Comparison of ENCODE assay signal across 1 cellular context in genomic region chr16:1794221-1794871, GRCh38.
TF ChIP-seq lines count a peak whose summit lies in the region.

No MANE protein-coding gene starts in this region.

TF ChIP-seq in GM23338, 12 proteins besides CTCF, POLR2A, EP300 and RAD21:
- TF ChIP-seq, protein P1, sequence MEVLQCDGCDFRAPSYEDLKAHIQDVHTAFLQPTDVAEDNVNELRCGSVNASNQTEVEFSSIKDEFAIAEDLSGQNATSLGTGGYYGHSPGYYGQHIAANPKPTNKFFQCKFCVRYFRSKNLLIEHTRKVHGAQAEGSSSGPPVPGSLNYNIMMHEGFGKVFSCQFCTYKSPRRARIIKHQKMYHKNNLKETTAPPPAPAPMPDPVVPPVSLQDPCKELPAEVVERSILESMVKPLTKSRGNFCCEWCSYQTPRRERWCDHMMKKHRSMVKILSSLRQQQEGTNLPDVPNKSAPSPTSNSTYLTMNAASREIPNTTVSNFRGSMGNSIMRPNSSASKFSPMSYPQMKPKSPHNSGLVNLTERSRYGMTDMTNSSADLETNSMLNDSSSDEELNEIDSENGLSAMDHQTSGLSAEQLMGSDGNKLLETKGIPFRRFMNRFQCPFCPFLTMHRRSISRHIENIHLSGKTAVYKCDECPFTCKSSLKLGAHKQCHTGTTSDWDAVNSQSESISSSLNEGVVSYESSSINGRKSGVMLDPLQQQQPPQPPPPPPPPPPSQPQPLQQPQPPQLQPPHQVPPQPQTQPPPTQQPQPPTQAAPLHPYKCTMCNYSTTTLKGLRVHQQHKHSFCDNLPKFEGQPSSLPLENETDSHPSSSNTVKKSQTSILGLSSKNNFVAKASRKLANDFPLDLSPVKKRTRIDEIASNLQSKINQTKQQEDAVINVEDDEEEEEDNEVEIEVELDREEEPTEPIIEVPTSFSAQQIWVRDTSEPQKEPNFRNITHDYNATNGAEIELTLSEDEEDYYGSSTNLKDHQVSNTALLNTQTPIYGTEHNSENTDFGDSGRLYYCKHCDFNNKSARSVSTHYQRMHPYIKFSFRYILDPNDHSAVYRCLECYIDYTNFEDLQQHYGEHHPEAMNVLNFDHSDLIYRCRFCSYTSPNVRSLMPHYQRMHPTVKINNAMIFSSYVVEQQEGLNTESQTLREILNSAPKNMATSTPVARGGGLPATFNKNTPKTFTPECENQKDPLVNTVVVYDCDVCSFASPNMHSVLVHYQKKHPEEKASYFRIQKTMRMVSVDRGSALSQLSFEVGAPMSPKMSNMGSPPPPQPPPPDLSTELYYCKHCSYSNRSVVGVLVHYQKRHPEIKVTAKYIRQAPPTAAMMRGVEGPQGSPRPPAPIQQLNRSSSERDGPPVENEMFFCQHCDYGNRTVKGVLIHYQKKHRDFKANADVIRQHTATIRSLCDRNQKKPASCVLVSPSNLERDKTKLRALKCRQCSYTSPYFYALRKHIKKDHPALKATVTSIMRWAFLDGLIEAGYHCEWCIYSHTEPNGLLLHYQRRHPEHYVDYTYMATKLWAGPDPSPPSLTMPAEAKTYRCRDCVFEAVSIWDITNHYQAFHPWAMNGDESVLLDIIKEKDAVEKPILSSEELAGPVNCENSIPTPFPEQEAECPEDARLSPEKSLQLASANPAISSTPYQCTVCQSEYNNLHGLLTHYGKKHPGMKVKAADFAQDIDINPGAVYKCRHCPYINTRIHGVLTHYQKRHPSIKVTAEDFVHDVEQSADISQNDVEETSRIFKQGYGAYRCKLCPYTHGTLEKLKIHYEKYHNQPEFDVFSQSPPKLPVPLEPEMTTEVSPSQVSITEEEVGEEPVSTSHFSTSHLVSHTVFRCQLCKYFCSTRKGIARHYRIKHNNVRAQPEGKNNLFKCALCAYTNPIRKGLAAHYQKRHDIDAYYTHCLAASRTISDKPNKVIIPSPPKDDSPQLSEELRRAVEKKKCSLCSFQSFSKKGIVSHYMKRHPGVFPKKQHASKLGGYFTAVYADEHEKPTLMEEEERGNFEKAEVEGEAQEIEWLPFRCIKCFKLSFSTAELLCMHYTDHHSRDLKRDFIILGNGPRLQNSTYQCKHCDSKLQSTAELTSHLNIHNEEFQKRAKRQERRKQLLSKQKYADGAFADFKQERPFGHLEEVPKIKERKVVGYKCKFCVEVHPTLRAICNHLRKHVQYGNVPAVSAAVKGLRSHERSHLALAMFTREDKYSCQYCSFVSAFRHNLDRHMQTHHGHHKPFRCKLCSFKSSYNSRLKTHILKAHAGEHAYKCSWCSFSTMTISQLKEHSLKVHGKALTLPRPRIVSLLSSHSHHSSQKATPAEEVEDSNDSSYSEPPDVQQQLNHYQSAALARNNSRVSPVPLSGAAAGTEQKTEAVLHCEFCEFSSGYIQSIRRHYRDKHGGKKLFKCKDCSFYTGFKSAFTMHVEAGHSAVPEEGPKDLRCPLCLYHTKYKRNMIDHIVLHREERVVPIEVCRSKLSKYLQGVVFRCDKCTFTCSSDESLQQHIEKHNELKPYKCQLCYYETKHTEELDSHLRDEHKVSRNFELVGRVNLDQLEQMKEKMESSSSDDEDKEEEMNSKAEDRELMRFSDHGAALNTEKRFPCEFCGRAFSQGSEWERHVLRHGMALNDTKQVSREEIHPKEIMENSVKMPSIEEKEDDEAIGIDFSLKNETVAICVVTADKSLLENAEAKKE (CRISPR knock-in tag; IDR thresholded peaks at IDR 0.05), result no peak
- TF ChIP-seq, protein P2, sequence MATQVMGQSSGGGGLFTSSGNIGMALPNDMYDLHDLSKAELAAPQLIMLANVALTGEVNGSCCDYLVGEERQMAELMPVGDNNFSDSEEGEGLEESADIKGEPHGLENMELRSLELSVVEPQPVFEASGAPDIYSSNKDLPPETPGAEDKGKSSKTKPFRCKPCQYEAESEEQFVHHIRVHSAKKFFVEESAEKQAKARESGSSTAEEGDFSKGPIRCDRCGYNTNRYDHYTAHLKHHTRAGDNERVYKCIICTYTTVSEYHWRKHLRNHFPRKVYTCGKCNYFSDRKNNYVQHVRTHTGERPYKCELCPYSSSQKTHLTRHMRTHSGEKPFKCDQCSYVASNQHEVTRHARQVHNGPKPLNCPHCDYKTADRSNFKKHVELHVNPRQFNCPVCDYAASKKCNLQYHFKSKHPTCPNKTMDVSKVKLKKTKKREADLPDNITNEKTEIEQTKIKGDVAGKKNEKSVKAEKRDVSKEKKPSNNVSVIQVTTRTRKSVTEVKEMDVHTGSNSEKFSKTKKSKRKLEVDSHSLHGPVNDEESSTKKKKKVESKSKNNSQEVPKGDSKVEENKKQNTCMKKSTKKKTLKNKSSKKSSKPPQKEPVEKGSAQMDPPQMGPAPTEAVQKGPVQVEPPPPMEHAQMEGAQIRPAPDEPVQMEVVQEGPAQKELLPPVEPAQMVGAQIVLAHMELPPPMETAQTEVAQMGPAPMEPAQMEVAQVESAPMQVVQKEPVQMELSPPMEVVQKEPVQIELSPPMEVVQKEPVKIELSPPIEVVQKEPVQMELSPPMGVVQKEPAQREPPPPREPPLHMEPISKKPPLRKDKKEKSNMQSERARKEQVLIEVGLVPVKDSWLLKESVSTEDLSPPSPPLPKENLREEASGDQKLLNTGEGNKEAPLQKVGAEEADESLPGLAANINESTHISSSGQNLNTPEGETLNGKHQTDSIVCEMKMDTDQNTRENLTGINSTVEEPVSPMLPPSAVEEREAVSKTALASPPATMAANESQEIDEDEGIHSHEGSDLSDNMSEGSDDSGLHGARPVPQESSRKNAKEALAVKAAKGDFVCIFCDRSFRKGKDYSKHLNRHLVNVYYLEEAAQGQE (IDR thresholded peaks at IDR 0.05; ENCODE audit: unreplicated experiment), result no peak
- TF ChIP-seq NANOG (IDR thresholded peaks at IDR 0.05; ENCODE audit: borderline replicate concordance), result no peak
- no peak for TF ChIP-seq EZH2 (IDR thresholded peaks at IDR 0.05; ENCODE audit: low read depth, unreplicated experiment)
- TF ChIP-seq ETS1 (IDR thresholded peaks at IDR 0.05), result no peak
- TF ChIP-seq EZH2phosphoT487 (IDR thresholded peaks at IDR 0.05; ENCODE audit: unreplicated experiment), result no peak
- TF ChIP-seq STAT1 (IDR thresholded peaks at IDR 0.05; ENCODE audit: unreplicated experiment), result no peak
TF ChIP-seq in GM23338: peak in this region for 0.
